ENCODE assay signal across 16 cellular contexts in the genomic region with DNA sequence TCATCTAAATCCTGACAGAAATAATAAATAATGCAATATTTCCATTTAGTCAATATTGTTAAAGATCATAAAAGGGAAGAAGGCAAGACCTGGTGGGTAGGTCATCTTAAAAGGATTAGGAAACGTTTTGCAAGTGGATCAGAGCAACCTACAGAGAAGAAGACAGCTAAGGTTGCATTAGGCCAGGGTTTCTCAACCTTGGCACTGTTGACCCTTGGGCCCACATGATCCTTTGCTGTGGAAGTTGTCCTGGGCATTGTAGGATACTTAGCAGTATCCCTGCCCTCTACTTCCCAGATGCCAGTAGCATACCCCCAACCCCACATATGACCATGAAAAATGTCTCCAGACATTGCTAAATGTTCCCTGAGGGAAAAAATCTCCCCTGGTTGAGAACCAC.
"Had no signal": no experiment of that assay in that cellular context is flagged by ENCODE, and none has a peak within 500 bp of the region (broad histone marks: within the 10 kb centered on the region; RNA-seq: fewer than 3 reads in every experiment).

No MANE protein-coding gene starts in this region.

- H3K27ac Mint-ChIP-seq: activated naive CD4-positive, alpha-beta T cell treated with anti-CD3 and anti-CD28 coated beads, Interleukin-2, amount 10 ng/mL, durations not matched to agents 7 days and 5 days; effector memory CD8-positive, alpha-beta T cell had no signal

- H3K27me3 Mint-ChIP-seq: activated naive CD4-positive, alpha-beta T cell treated with anti-CD3 and anti-CD28 coated beads, Interleukin-2, amount 10 ng/mL, durations not matched to agents 7 days and 5 days; naive thymus-derived CD4-positive, alpha-beta T cell had no signal

- H3K9me3 Mint-ChIP-seq: activated naive CD4-positive, alpha-beta T cell treated with anti-CD3 and anti-CD28 coated beads, Interleukin-2, amount 10 ng/mL, durations not matched to agents 7 days and 5 days; effector memory CD8-positive, alpha-beta T cell; naive thymus-derived CD4-positive, alpha-beta T cell had no signal

- H3K36me3 ChIP-seq: right lobe of liver, WERI-Rb-1 had no signal

- H3K79me2 ChIP-seq: parathyroid adenoma had no signal

- ATAC-seq: effector memory CD8-positive, alpha-beta T cell; naive thymus-derived CD4-positive, alpha-beta T cell had no signal

- H2AFZ ChIP-seq: parathyroid adenoma had no signal

- H3K9me3 ChIP-seq: right lobe of liver had no signal

- H3K27ac ChIP-seq: parathyroid adenoma, right lobe of liver, WERI-Rb-1 had no signal

- H3K4me3 Mint-ChIP-seq: activated naive CD4-positive, alpha-beta T cell treated with anti-CD3 and anti-CD28 coated beads, Interleukin-2, amount 10 ng/mL, durations not matched to agents 7 days and 5 days; effector memory CD8-positive, alpha-beta T cell; naive thymus-derived CD4-positive, alpha-beta T cell had no signal

- H3K4me3 ChIP-seq: right lobe of liver had no signal

- H3K27me3 ChIP-seq: right lobe of liver had no signal

- H3K9ac ChIP-seq: parathyroid adenoma had no signal

- DNase-seq: activated CD4-positive, alpha-beta T cell treated with anti-CD3 and anti-CD28 coated beads for 1 hour; activated CD8-positive, alpha-beta memory T cell treated with anti-CD3 and anti-CD28 coated beads for 24 hours; activated CD8-positive, alpha-beta memory T cell treated with anti-CD3 and anti-CD28 coated beads, Interleukin-2, amount 50 U/mL, for 48 hours; activated effector memory CD4-positive, alpha-beta T cell treated with Interleukin-2 at 50 U/mL for 16 hours; activated naive CD4-positive, alpha-beta T cell treated with anti-CD3 and anti-CD28 coated beads, Interleukin-2, amount 10 ng/mL, durations not matched to agents 7 days and 5 days; activated T-cell treated with anti-CD3 and anti-CD28 coated beads, Interleukin-2, amount 50 U/mL, for 48 hours; dermis blood vessel endothelial cell; effector memory CD8-positive, alpha-beta T cell; foreskin fibroblast; mesendoderm; naive thymus-derived CD4-positive, alpha-beta T cell; right lobe of liver; small intestine; stimulated activated CD4-positive, alpha-beta T cell treated with anti-CD3 and anti-CD28 coated beads, Interleukin-4, amount 100 ng/mL, for 1 hour; WERI-Rb-1 had no signal
